Comparison of ENCODE assay signal across 8 cellular contexts in the genomic region with DNA sequence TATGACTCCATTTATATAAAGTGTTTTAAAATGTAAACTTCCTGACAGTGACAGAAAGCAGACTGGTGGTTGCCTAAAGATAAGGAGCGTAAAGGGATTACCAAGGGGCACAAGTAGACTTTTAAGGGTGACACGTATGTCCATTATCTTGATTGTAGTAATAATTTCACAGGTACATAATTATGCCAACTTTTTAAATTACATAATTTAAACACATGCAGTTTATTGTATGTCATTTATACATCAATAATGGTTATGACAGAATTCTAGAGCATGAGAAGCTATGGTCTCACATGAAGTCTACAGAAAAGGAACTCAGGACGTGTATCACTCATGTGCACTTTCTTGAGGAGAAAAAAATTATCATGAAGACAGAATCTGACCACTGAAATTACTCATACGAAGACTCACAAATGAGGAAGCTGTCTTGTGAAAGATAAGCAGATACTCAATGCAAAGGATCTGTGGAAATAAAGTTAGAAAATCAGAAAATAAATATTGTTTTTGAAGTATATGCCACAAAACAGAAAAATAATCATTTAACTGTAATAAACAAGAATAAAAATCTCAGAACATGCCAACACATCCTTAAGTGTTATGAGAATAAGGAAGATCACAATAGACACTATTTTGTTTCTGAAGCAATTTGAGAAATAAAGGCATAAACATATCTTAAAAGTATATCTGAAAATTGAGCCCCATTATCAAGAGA.
A peak's percentile ranks its signal among the peaks of the same experiment; 100 is the strongest.
DNase-seq lines count a peak whose midpoint lies in the region; ATAC-seq and TF ChIP-seq lines count a peak whose summit lies in the region.
"Had no signal": no experiment of that assay in that cellular context is flagged by ENCODE, and none has a peak within 500 bp of the region (broad histone marks: within the 10 kb centered on the region; RNA-seq: fewer than 3 reads in every experiment).

No MANE protein-coding gene starts in this region.

- H3K27ac Mint-ChIP-seq in activated naive CD4-positive, alpha-beta T cell treated with anti-CD3 and anti-CD28 coated beads, Interleukin-2, amount 10 ng/mL, durations not matched to agents 7 days and 5 days = no peak overlapping the region

- no peaks in the 10 kb centered on the region for H3K9me3 ChIP-seq in smooth muscle cell (replicated peaks; ENCODE audit: low read depth)

- no peak overlapping the region for H2AFZ ChIP-seq in smooth muscle cell (ENCODE audit: low read depth)

- H3K4me1 ChIP-seq in smooth muscle cell (ENCODE audit: low read depth) = no peaks in the 10 kb centered on the region

- peaks cover 3% of the 10 kb centered on the region for H3K4me1 Mint-ChIP-seq in activated naive CD4-positive, alpha-beta T cell treated with anti-CD3 and anti-CD28 coated beads, Interleukin-2, amount 10 ng/mL, durations not matched to agents 7 days and 5 days

- H3K79me2 ChIP-seq in smooth muscle cell (ENCODE audit: low read depth) = peaks cover 61% of the 10 kb centered on the region

- WGBS in smooth muscle cell (ENCODE audit: low lambda C conversion rate) = 28% methylated on average over 4 of the region's 4 CpGs

- H3F3A ChIP-seq in smooth muscle cell (ENCODE audit: low read depth) = no peaks in the 10 kb centered on the region

- H4K20me1 ChIP-seq in smooth muscle cell (ENCODE audit: low read depth) = peaks cover 69% of the 10 kb centered on the region

- no peak overlapping the region for H3K4me3 Mint-ChIP-seq in activated naive CD4-positive, alpha-beta T cell treated with anti-CD3 and anti-CD28 coated beads, Interleukin-2, amount 10 ng/mL, durations not matched to agents 7 days and 5 days

- DNase-seq in SKM-1 (lab: John Stamatoyannopoulos, UW; ENCODE audit: unreplicated experiment) (peak; percentile 57), smooth muscle cell (lab: John Stamatoyannopoulos, UW; ENCODE audit: unreplicated experiment) (no peak), foreskin melanocyte (no peak), AG08395 (ENCODE audit: low spot score) (no peak)
- DNase-seq in activated naive CD4-positive, alpha-beta T cell treated with anti-CD3 and anti-CD28 coated beads, Interleukin-2, amount 10 ng/mL, durations not matched to agents 7 days and 5 days = no peak

- peak overlapping the region; percentile 0 for H3K4me2 ChIP-seq in smooth muscle cell

- no peaks in the 10 kb centered on the region for H3K9me3 Mint-ChIP-seq in activated naive CD4-positive, alpha-beta T cell treated with anti-CD3 and anti-CD28 coated beads, Interleukin-2, amount 10 ng/mL, durations not matched to agents 7 days and 5 days

- H3K27me3 ChIP-seq in smooth muscle cell (ENCODE audit: low read depth) = no peaks in the 10 kb centered on the region

- ATAC-seq in GM19043 (IDR thresholded peaks at IDR 0.05; ENCODE audit: low read depth, unreplicated experiment) (peak; percentile 70), HG03045 (IDR thresholded peaks at IDR 0.05; ENCODE audit: unreplicated experiment) (peak; percentile 47)
- ATAC-seq: sciatic nerve had no signal

- no peak for TF ChIP-seq CTCF in smooth muscle cell (IDR thresholded peaks at IDR 0.05; ENCODE audit: borderline replicate concordance, insufficient read depth, poor library complexity, severe bottlenecking)

- no peak overlapping the region for H3K27ac ChIP-seq in smooth muscle cell (ENCODE audit: low read depth)

- H3K4me3 ChIP-seq in smooth muscle cell = no peak overlapping the region

- peaks cover 11% of the 10 kb centered on the region for H3K36me3 ChIP-seq in smooth muscle cell (ENCODE audit: low read depth)

- peaks cover 25% of the 10 kb centered on the region for H3K36me3 Mint-ChIP-seq in activated naive CD4-positive, alpha-beta T cell treated with anti-CD3 and anti-CD28 coated beads, Interleukin-2, amount 10 ng/mL, durations not matched to agents 7 days and 5 days

- CTCF ChIA-PET in activated naive CD4-positive, alpha-beta T cell treated with anti-CD3 and anti-CD28 coated beads, Interleukin-2, amount 10 ng/mL, durations not matched to agents 7 days and 5 days (lab: Charles Lee) = no interaction called here

- H3K9ac ChIP-seq in smooth muscle cell (ENCODE audit: low read depth) = no peak overlapping the region

- H3K27me3 Mint-ChIP-seq in activated naive CD4-positive, alpha-beta T cell treated with anti-CD3 and anti-CD28 coated beads, Interleukin-2, amount 10 ng/mL, durations not matched to agents 7 days and 5 days = no peaks in the 10 kb centered on the region
